Comparison of ENCODE assay signal across 8 cellular contexts in genomic region chr2:19362652-19363473, GRCh38. TPM values are rescaled to one million over a fixed set of nuclear protein-coding genes. Genes with fewer than 3 reads are reported as not detected.
DNase-seq lines count a peak whose midpoint lies in the region; ATAC-seq and TF ChIP-seq lines count a peak whose summit lies in the region.

No MANE protein-coding gene starts in this region.

- under 1% methylated on average over 35 of the region's 35 CpGs for WGBS in urinary bladder

- no peaks in the 10 kb centered on the region for H3K4me1 ChIP-seq in urinary bladder (ENCODE audit: insufficient read depth)

- TF ChIP-seq CTCF in AG04449 (IDR thresholded peaks at IDR 0.05; ENCODE audit: insufficient read depth, low read length, missing control alignments) (peak; percentile 77), GM12875 (IDR thresholded peaks at IDR 0.05; ENCODE audit: borderline replicate concordance, insufficient read depth, low read depth, low read length) (peak; percentile 56; the same call in 1 of the 2 replicates), fibroblast of villous mesenchyme (IDR thresholded peaks at IDR 0.05; ENCODE audit: insufficient read depth, low read depth, low read length) (peak; percentile 81), nephron progenitor cell (IDR thresholded peaks at IDR 0.05) (peak; percentile 84)

- CTCF ChIA-PET in AG04449 (lab: Yijun Ruan, JAX), result interaction anchor here (0.8 to 1.6 kb wide), 17 partner anchors 14 to 977 kb away, joined by 3 to 15 read pairs (median 4); no protein-coding TSS in a partner anchor

- H3K9me3 Mint-ChIP-seq in activated T-cell treated with anti-CD3 and anti-CD28 coated beads, Interleukin-2, amount 50 U/mL, for 24 hours, result no peaks in the 10 kb centered on the region
- H3K9me3 Mint-ChIP-seq in nephron progenitor cell, result no peaks in the 10 kb centered on the region

- no peak overlapping the region for H3K27ac ChIP-seq in urinary bladder (ENCODE audit: low read depth)

- peaks cover 2% of the 10 kb centered on the region for H3K36me3 Mint-ChIP-seq in activated T-cell treated with anti-CD3 and anti-CD28 coated beads, Interleukin-2, amount 50 U/mL, for 24 hours (ENCODE audit: low read depth)
- H3K36me3 Mint-ChIP-seq in nephron progenitor cell (ENCODE audit: low read depth), result no peaks in the 10 kb centered on the region

- no peak for DNase-seq in AG04449 (ENCODE audit: low read depth, low spot score)
- DNase-seq in NCI-H510A treated with DMSO at 0.1 percent for 48 hours (lab: John Stamatoyannopoulos, UW), result peak; percentile 82
- peak; percentile 59 for DNase-seq in activated T-cell treated with anti-CD3 and anti-CD28 coated beads, Interleukin-2, amount 50 U/mL, for 24 hours
- peak; percentile 89 for DNase-seq in fibroblast of villous mesenchyme (ENCODE audit: low read depth)
- peak; percentile 86 for DNase-seq in nephron progenitor cell

- peaks cover 64% of the 10 kb centered on the region for H3K27me3 Mint-ChIP-seq in activated T-cell treated with anti-CD3 and anti-CD28 coated beads, Interleukin-2, amount 50 U/mL, for 24 hours
- peaks cover 64% of the 10 kb centered on the region for H3K27me3 Mint-ChIP-seq in nephron progenitor cell (ENCODE audit: low read depth, poor library complexity)

- POLR2A ChIA-PET in AG04449 (lab: Yijun Ruan, JAX), result no interaction called here

- ATAC-seq in HG03354 (IDR thresholded peaks at IDR 0.05; ENCODE audit: poor library complexity, severe bottlenecking, unreplicated experiment), result peak; percentile 52

- H3K27ac Mint-ChIP-seq in activated T-cell treated with anti-CD3 and anti-CD28 coated beads, Interleukin-2, amount 50 U/mL, for 24 hours, result peak overlapping the region; percentile 45
- H3K27ac Mint-ChIP-seq in nephron progenitor cell, result no peak overlapping the region

- H3K36me3 ChIP-seq in urinary bladder (ENCODE audit: insufficient read depth), result no peaks in the 10 kb centered on the region

- peaks cover 38% of the 10 kb centered on the region for H3K4me1 Mint-ChIP-seq in activated T-cell treated with anti-CD3 and anti-CD28 coated beads, Interleukin-2, amount 50 U/mL, for 24 hours (ENCODE audit: low read depth)
- H3K4me1 Mint-ChIP-seq in nephron progenitor cell, result peaks cover 58% of the 10 kb centered on the region

- H3K4me3 ChIP-seq in AG04449 (ENCODE audit: low read depth, low read length) (peak overlapping the region; percentile 73), GM12875 (ENCODE audit: low read depth, low read length) (peak overlapping the region; percentile 46), fibroblast of villous mesenchyme (ENCODE audit: low read depth, low read length) (peak overlapping the region; percentile 76), urinary bladder (ENCODE audit: low read depth, low read length) (peak overlapping the region; percentile 52)

- H3K4me3 Mint-ChIP-seq in activated T-cell treated with anti-CD3 and anti-CD28 coated beads, Interleukin-2, amount 50 U/mL, for 24 hours, result peak overlapping the region; percentile 85
- H3K4me3 Mint-ChIP-seq in nephron progenitor cell, result peak overlapping the region; percentile 86

RNA-seq across cellular contexts. Expression of gene OSR1, which starts 4.4 kb away (rescaled TPM):
- 2.2 and 4.5 TPM in 2 replicates for total RNA-seq in fibroblast of villous mesenchyme
- total RNA-seq in urinary bladder, result 93.7 TPM
- 144 TPM for polyA plus RNA-seq in urinary bladder

Comparison
In these comparisons a context has a peak if more than half of its experiments do, and no peak if none do; other contexts are left out.
1. RNA of gene OSR1, which starts 4.4 kb away (total RNA-seq): 93.7 TPM in urinary bladder (single experiment); 2.2 to 4.5 TPM in fibroblast of villous mesenchyme; every median in the first group is over 10 times any median in the second.
2. Peak in every context shown above with its lines, with median percentiles within 50 percentile points of each other: H3K4me3 ChIP-seq and CTCF ChIP-seq.